26 cellular contexts compared by ENCODE assay signal in the genomic region with DNA sequence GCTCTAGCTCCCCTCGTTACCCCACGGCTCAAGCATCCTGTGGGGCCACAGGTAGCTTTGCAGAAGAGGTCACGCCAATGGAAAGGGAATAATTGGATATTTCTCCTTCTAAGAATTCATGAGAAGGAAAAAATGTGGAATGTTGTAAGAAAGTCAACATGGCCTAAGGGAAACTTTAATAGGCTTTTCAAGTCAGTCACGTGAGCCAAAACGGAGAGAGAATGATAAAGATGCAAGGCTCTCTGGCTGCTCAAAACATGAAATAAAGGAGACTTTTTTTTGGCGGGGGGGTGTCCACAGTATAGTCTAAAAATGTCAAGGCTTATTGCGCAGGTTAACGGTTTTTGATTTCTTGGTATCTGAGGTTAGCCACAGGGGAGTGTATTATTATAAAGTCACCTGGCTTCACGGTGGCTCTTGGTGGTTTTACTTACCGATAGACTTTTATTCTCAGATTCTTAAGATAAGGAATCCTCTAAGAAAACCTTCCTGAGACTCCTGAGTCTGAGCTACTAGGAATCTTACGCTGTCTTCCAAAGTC.
DNase-seq lines count a peak whose midpoint lies in the region; ATAC-seq, FAIRE-seq and TF ChIP-seq lines count a peak whose summit lies in the region.
"Had no signal": no experiment of that assay in that cellular context is flagged by ENCODE, and none has a peak within 500 bp of the region (broad histone marks: within the 10 kb centered on the region; RNA-seq: fewer than 3 reads in every experiment).

No MANE protein-coding gene starts in this region.

- H3K27me3 ChIP-seq in DND-41 (ENCODE audit: insufficient read depth, low read length, poor library complexity): no peaks in the 10 kb centered on the region
- H3K27me3 ChIP-seq in Loucy (ENCODE audit: insufficient read depth, low read length, poor library complexity, severe bottlenecking): no peaks in the 10 kb centered on the region
- H3K27me3 ChIP-seq in GM12878 (replicated peaks in 1 of 2; ENCODE audit: control insufficient read depth in 2 of 2, insufficient read depth in 2 of 2, low read length in 1 of 2): no peaks in the 10 kb centered on the region

- no TSS peak for BruUV-seq in GM12878 (replicated peaks; lab: Mats Ljungman, UMichigan)

- in situ Hi-C loops in GM12878 (cut with MboI): no loop called here

- SMC1A ChIA-PET in GM12878 (lab: Charles Lee; ENCODE audit: uncharacterized antibody, unreplicated experiment): interaction anchor here (0.9 kb wide), 1 partner anchor 19 kb away, joined by 3 read pairs; no protein-coding TSS in a partner anchor

- no peak overlapping the region for H3K4me3 Mint-ChIP-seq in mesothelial cell of epicardium
- H3K4me3 Mint-ChIP-seq: CD4-positive, CD25-positive, alpha-beta regulatory T cell; H9; IgD-negative memory B cell had no signal

- H3K79me2 ChIP-seq in DND-41 (ENCODE audit: insufficient read depth, low read length): no peaks in the 10 kb centered on the region
- no peaks in the 10 kb centered on the region for H3K79me2 ChIP-seq in Loucy (ENCODE audit: insufficient read depth, low read length)
- H3K79me2 ChIP-seq in GM12878 (ENCODE audit: control insufficient read depth, insufficient read depth, low read length): no peaks in the 10 kb centered on the region

- peaks cover 18% of the 10 kb centered on the region for H3K4me1 Mint-ChIP-seq in mesothelial cell of epicardium

- H3K36me3 Mint-ChIP-seq in mesothelial cell of epicardium: peaks cover 3% of the 10 kb centered on the region
- H3K36me3 Mint-ChIP-seq: CD4-positive, CD25-positive, alpha-beta regulatory T cell; IgD-negative memory B cell had no signal

- TF ChIP-seq CTCF in DND-41 (IDR thresholded peaks at IDR 0.05; ENCODE audit: borderline replicate concordance, extremely low read depth, low read length, poor library complexity, severe bottlenecking) (no peak), Loucy (conservative IDR thresholded peaks at IDR 0.05; ENCODE audit: low read length) (no peak), GM12878 (IDR thresholded peaks at IDR 0.05 in 2 of 3, conservative IDR thresholded peaks at IDR 0.05 in 1 of 3; ENCODE audit: control insufficient read depth in 2 of 3, extremely low read depth in 1 of 3, insufficient read depth in 1 of 3, low read depth in 3 of 3, low read length in 3 of 3) (no peak), mesothelial cell of epicardium (IDR thresholded peaks at IDR 0.05; ENCODE audit: unreplicated experiment) (no peak)

- H3K9ac ChIP-seq in DND-41 (ENCODE audit: low read depth, low read length) (no peak overlapping the region), Loucy (ENCODE audit: low read depth, low read length, poor library complexity, severe bottlenecking) (no peak overlapping the region), GM12878 (ENCODE audit: control insufficient read depth, insufficient read depth, low read length) (no peak overlapping the region)
- H3K9ac ChIP-seq: GM23248 had no signal

- peak; percentile 64 for ATAC-seq in DND-41 (ENCODE audit: insufficient read depth, low read depth)
- peak; percentile 12; the same call in 2 of the 3 replicates for ATAC-seq in GM12878
- ATAC-seq in HG02981 (IDR thresholded peaks at IDR 0.05; ENCODE audit: unreplicated experiment): no peak
- ATAC-seq in HG03521 (IDR thresholded peaks at IDR 0.05; ENCODE audit: unreplicated experiment): no peak
- no peak for ATAC-seq in GM18868 (IDR thresholded peaks at IDR 0.05; ENCODE audit: unreplicated experiment)
- ATAC-seq: SK-N-SH treated with all-trans-retinoic acid at 6 μM for 48 hours had no signal

- POLR2A ChIA-PET in GM12878 (lab: Charles Lee): no interaction called here

- TF ChIP-seq RAD21 in GM12878 (IDR thresholded peaks at IDR 0.05; ENCODE audit: insufficient read depth, low read depth, low read length): no peak

- H3F3A ChIP-seq in Loucy (ENCODE audit: low read depth): no peaks in the 10 kb centered on the region

- H3K9me3 ChIP-seq in DND-41 (ENCODE audit: insufficient read depth, low read length, severe bottlenecking): no peaks in the 10 kb centered on the region
- H3K9me3 ChIP-seq in Loucy (ENCODE audit: insufficient read depth, low read depth, low read length): no peaks in the 10 kb centered on the region
- no peaks in the 10 kb centered on the region for H3K9me3 ChIP-seq in GM12878 (replicated peaks; ENCODE audit: control insufficient read depth, insufficient read depth, low read length)

- no peak overlapping the region for H2AFZ ChIP-seq in DND-41 (ENCODE audit: low read depth, low read length)
- no peak overlapping the region for H2AFZ ChIP-seq in Loucy (ENCODE audit: low read length)
- H2AFZ ChIP-seq in GM12878 (ENCODE audit: control insufficient read depth, low read depth, low read length): no peak overlapping the region
- H2AFZ ChIP-seq: GM23248 had no signal

- TF ChIP-seq EP300 in GM12878 (IDR thresholded peaks at IDR 0.05; ENCODE audit: borderline replicate concordance in 1 of 2, control insufficient read depth in 1 of 2, low read depth in 2 of 2, low read length in 2 of 2): no peak

- TF ChIP-seq POLR2A in GM12878 (IDR thresholded peaks at IDR 0.05; ENCODE audit: low read depth, low read length): no peak

- RAD21 ChIA-PET in GM12878 (lab: Charles Lee; ENCODE audit: unreplicated experiment): interaction anchor here (1.8 kb wide), 1 partner anchor 18 kb away, joined by 4 read pairs; no protein-coding TSS in a partner anchor

- H3K4me3 ChIP-seq in DND-41 (ENCODE audit: low read depth in 1 of 2, low read length in 2 of 2) (no peak overlapping the region), Loucy (ENCODE audit: low read length, poor library complexity, severe bottlenecking) (no peak overlapping the region), GM12878 (no peak overlapping the region)
- H3K4me3 ChIP-seq: GM23248 had no signal

- H3K9me2 ChIP-seq in Loucy (replicated peaks; ENCODE audit: low read depth, low read length): no peaks in the 10 kb centered on the region

- CTCF ChIA-PET in GM12878 (lab: Yijun Ruan, JAX): interaction anchor here (0.7 to 1.2 kb wide), 2 partner anchors 17 to 19 kb away, joined by 3 to 4 read pairs; no protein-coding TSS in a partner anchor

- intact Hi-C loops in GM12878 (cut with micrococcal nuclease; ENCODE audit: unreplicated experiment): no loop called here

- H3K4me1 ChIP-seq in DND-41 (ENCODE audit: insufficient read depth, low read length) (peaks cover 18% of the 10 kb centered on the region), Loucy (ENCODE audit: insufficient read depth, low read length, poor library complexity, severe bottlenecking) (peaks cover 21% of the 10 kb centered on the region), GM12878 (ENCODE audit: control insufficient read depth, insufficient read depth, low read length) (no peaks in the 10 kb centered on the region)

- H3K9me3 Mint-ChIP-seq in mesothelial cell of epicardium: no peaks in the 10 kb centered on the region
- H3K9me3 Mint-ChIP-seq: CD4-positive, CD25-positive, alpha-beta regulatory T cell had no signal

- FAIRE-seq in GM12878 (lab: Jason Lieb, UNC): no peak
- FAIRE-seq: GM12891, RCC 7860 had no signal

- 51% methylated on average over 11 of the region's 11 CpGs for WGBS in GM12878 (ENCODE audit: insufficient coverage, insufficient replicate concordance, low lambda C conversion rate, missing lambda C conversion rate)

- H3K27ac ChIP-seq in DND-41 (ENCODE audit: low read length) (no peak overlapping the region), GM12878 (ENCODE audit: control insufficient read depth, insufficient read depth) (no peak overlapping the region)
- H3K27ac ChIP-seq: GM23248, HL-60 had no signal

- H3K36me3 ChIP-seq in DND-41 (ENCODE audit: insufficient read depth, low read length) (no peaks in the 10 kb centered on the region), Loucy (ENCODE audit: insufficient read depth, low read length) (no peaks in the 10 kb centered on the region), GM12878 (ENCODE audit: control insufficient read depth in 2 of 2, insufficient read depth in 2 of 2, low read length in 1 of 2) (no peaks in the 10 kb centered on the region)

- H3K4me2 ChIP-seq in DND-41 (ENCODE audit: insufficient read depth, low read length): 0 out of 2 replicates have a peak overlapping the region, but pooled peaks have one; percentile 33
- peak overlapping the region; percentile 48 for H3K4me2 ChIP-seq in Loucy (ENCODE audit: low read depth, low read length, poor library complexity, severe bottlenecking)
- H3K4me2 ChIP-seq in GM12878 (ENCODE audit: control insufficient read depth, insufficient read depth): no peak overlapping the region

- H3K27me3 Mint-ChIP-seq in mesothelial cell of epicardium (ENCODE audit: low read depth): peaks cover 4% of the 10 kb centered on the region

- H3K27ac Mint-ChIP-seq in mesothelial cell of epicardium: peak overlapping the region; percentile 26
- H3K27ac Mint-ChIP-seq: CD4-positive, CD25-positive, alpha-beta regulatory T cell; H9; IgD-negative memory B cell had no signal

- DNase-seq in DND-41 (peak; percentile 18), GM12878 (ENCODE audit: low read depth, low spot score) (no peak), mesothelial cell of epicardium (ENCODE audit: low spot score in 2 of 2, unreplicated experiment in 2 of 2) (no peak), H4 (ENCODE audit: low spot score) (no peak)
- DNase-seq: CD4-positive, CD25-positive, alpha-beta regulatory T cell; EL; GDM1; GM23248; H9; Karpas-422; MV-4-11; NCI-H1105; NCI-H146; NCI-H1930; NCI-H2107; NCI-H524; NCI-H748 treated with DMSO at 0.1 percent for 48 hours had no signal

- 0 out of 2 replicates have a peak, but pooled peaks cover 3% of the 10 kb centered on the region for H4K20me1 ChIP-seq in DND-41 (ENCODE audit: insufficient read depth, low read length)
- no peaks in the 10 kb centered on the region for H4K20me1 ChIP-seq in Loucy (ENCODE audit: insufficient read depth, low read length, poor library complexity, severe bottlenecking)
- no peaks in the 10 kb centered on the region for H4K20me1 ChIP-seq in GM12878 (ENCODE audit: control insufficient read depth, insufficient read depth)

TF ChIP-seq in GM12878, 131 proteins besides CTCF, POLR2A, EP300 and RAD21:
- TF ChIP-seq ZZZ3 (IDR thresholded peaks at IDR 0.05; ENCODE audit: control insufficient read depth, insufficient read length, low read depth) (no peak), BRCA1 (IDR thresholded peaks at IDR 0.05; ENCODE audit: low read depth, low read length) (no peak), RAD51 (IDR thresholded peaks at IDR 0.05) (peak; percentile 33; the same call in 1 of the 2 replicates), BHLHE40 (IDR thresholded peaks at IDR 0.05; ENCODE audit: borderline replicate concordance in 1 of 2, low read depth in 2 of 2, low read length in 1 of 2) (peak in 1 of 2 experiments; percentile 34; a peak in 2 of 4 replicates)

Comparison
In these comparisons a context has a peak if more than half of its experiments do, and no peak if none do; other contexts are left out.
1. ATAC-seq: peak in DND-41 (single experiment) and GM12878 (single experiment); none in HG02981 (single experiment), HG03521 (single experiment) and GM18868 (single experiment).